13 cellular contexts compared by ENCODE assay signal in genomic region chr10:133528296-133528844, GRCh38. TPM values are rescaled to one million over a fixed set of nuclear protein-coding genes. Genes with fewer than 3 reads are reported as not detected.
DNase-seq lines count a peak whose midpoint lies in the region; ATAC-seq and TF ChIP-seq lines count a peak whose summit lies in the region.
"Had no signal": no experiment of that assay in that cellular context is flagged by ENCODE, and none has a peak within 500 bp of the region (broad histone marks: within the 10 kb centered on the region; RNA-seq: fewer than 3 reads in every experiment).

No MANE protein-coding gene starts in this region.

- POLR2A ChIA-PET in HEK293T (lab: Yijun Ruan, JAX): interaction anchor here (1.8 kb wide), 1 partner anchor 8 kb away, joined by 5 read pairs; no protein-coding TSS in a partner anchor

- H3K4me3 ChIP-seq in BLaER1 treated with 17β-estradiol and CSF1 and Interleukin-3, amounts not matched to agents 10 nM and 100 nM: peak overlapping the region in 8 of 10 experiments; percentile 48 to 64 (median 52); a peak in 14 of 20 replicates
- peak overlapping the region; percentile 47 for H3K4me3 ChIP-seq in LNCaP clone FGC (ENCODE audit: low read depth, low read length)
- H3K4me3 ChIP-seq: thyroid gland had no signal

- H3K9ac ChIP-seq in BLaER1 treated with 17β-estradiol and CSF1 and Interleukin-3, amounts not matched to agents 10 nM and 100 nM: peak overlapping the region in 6 of 11 experiments; percentile 45 to 71 (median 56); a peak in 8 of 22 replicates

- CTCF ChIA-PET in HEK293T (lab: Yijun Ruan, JAX): no interaction called here

- peak; percentile 17 for ATAC-seq in esophagus mucosa
- ATAC-seq in GM19455 (IDR thresholded peaks at IDR 0.05; ENCODE audit: unreplicated experiment): no peak
- ATAC-seq: HCT116 had no signal

- DNase-seq in LNCaP clone FGC (ENCODE audit: low read depth) (no peak), posterior cingulate gyrus (peak in 6 of 10 donors; percentile 17 to 89 (median 56)), HEK293T (ENCODE audit: extremely low spot score) (no peak), LoVo (ENCODE audit: low spot score) (no peak), globus pallidus (ENCODE audit: low spot score) (no peak)
- DNase-seq: activated CD4-positive, alpha-beta T cell treated with anti-CD3 and anti-CD28 coated beads for 4 hours; NCI-H187 treated with DMSO at 0.1 percent for 48 hours had no signal

- peaks cover 27 to 48% (median 35%) of the 10 kb centered on the region in 10 experiments for H3K4me1 ChIP-seq in BLaER1 treated with 17β-estradiol and CSF1 and Interleukin-3, amounts not matched to agents 10 nM and 100 nM

- intact Hi-C loops in posterior cingulate gyrus (cut with DNase I): no loop called here

- no peaks in the 10 kb centered on the region; a peak in 1 of 22 replicates for H3K36me3 ChIP-seq in BLaER1 treated with 17β-estradiol and CSF1 and Interleukin-3, amounts not matched to agents 10 nM and 100 nM
- H3K36me3 ChIP-seq: thyroid gland had no signal

- H4K20me1 ChIP-seq in BLaER1 treated with 17β-estradiol and CSF1 and Interleukin-3, amounts not matched to agents 10 nM and 100 nM: no peaks in the 10 kb centered on the region

- peak overlapping the region in 7 of 11 experiments; percentile 31 to 69 (median 64); a peak in 11 of 22 replicates for H3K27ac ChIP-seq in BLaER1 treated with 17β-estradiol and CSF1 and Interleukin-3, amounts not matched to agents 10 nM and 100 nM
- H3K27ac ChIP-seq: RWPE1, thyroid gland had no signal

- TF ChIP-seq CTCF in LNCaP clone FGC (IDR thresholded peaks at IDR 0.05; ENCODE audit: control insufficient read depth, extremely low read depth, insufficient read depth): no peak

- H3K4me2 ChIP-seq in BLaER1 treated with 17β-estradiol and CSF1 and Interleukin-3, amounts not matched to agents 10 nM and 100 nM: peak overlapping the region; percentile 90 to 100 (median 95)

- H3K9me3 ChIP-seq in BLaER1 treated with 17β-estradiol and CSF1 and Interleukin-3, amounts not matched to agents 10 nM and 100 nM (replicated peaks in 1 of 11): peaks cover 9 to 18% (median 11%) of the 10 kb centered on the region in 11 experiments
- H3K9me3 ChIP-seq: thyroid gland had no signal

- 0 out of 22 replicates have a peak, but pooled peaks cover 0 to 6% (median 0%) of the 10 kb centered on the region in 11 experiments for H3K27me3 ChIP-seq in BLaER1 treated with 17β-estradiol and CSF1 and Interleukin-3, amounts not matched to agents 10 nM and 100 nM

TF ChIP-seq in HEK293T, 16 proteins besides CTCF, POLR2A, EP300 and RAD21:
- TF ChIP-seq SUZ12 (IDR thresholded peaks at IDR 0.05) (no peak), NFRKB (IDR thresholded peaks at IDR 0.05) (no peak), BHLHE40 (IDR thresholded peaks at IDR 0.05; ENCODE audit: borderline replicate concordance) (no peak), TARDBP (IDR thresholded peaks at IDR 0.05) (no peak), FOXK2 (IDR thresholded peaks at IDR 0.05) (no peak), HDGF (IDR thresholded peaks at IDR 0.05; ENCODE audit: borderline replicate concordance) (no peak), L3MBTL2 (conservative IDR thresholded peaks at IDR 0.05) (no peak), ARNT (IDR thresholded peaks at IDR 0.05) (no peak)

RNA-seq across cellular contexts. Expression of gene CYP2E1, which starts 1.2 kb away (rescaled TPM):
- 10.6 TPM for total RNA-seq in esophagus mucosa

RNA-seq across cellular contexts. Expression of gene SYCE1, which starts 37.0 kb away (rescaled TPM):
- not detected for total RNA-seq in esophagus mucosa

Comparison
In these comparisons a context has a peak if more than half of its experiments do, and no peak if none do; other contexts are left out.
1. DNase-seq: peak in posterior cingulate gyrus (6 of 10); none in LNCaP clone FGC (single experiment), HEK293T (single experiment), LoVo (single experiment) and globus pallidus (single experiment).